In genomic region chr1:105270966-105271365, GRCh38 we compare ENCODE assay signal across 4 cellular contexts.
"Had no signal": no experiment of that assay in that cellular context is flagged by ENCODE, and none has a peak within 500 bp of the region (broad histone marks: within the 10 kb centered on the region; RNA-seq: fewer than 3 reads in every experiment).

No MANE protein-coding gene starts in this region.

- H2AFZ ChIP-seq: GM23338 had no signal

- ATAC-seq: GM23338 had no signal

- H3K4me3 Mint-ChIP-seq: GM23338, H9 had no signal

- H3K4me3 ChIP-seq: GM23338 had no signal

- H3K27ac Mint-ChIP-seq: GM23338, H9 had no signal

- H3K4me1 Mint-ChIP-seq: GM23338, H9 had no signal

- H3K4me2 ChIP-seq: GM23338 had no signal

- DNase-seq: H9, HCEC 1CT, IMR-90 had no signal
